15 cellular contexts compared by ENCODE assay signal in the genomic region with DNA sequence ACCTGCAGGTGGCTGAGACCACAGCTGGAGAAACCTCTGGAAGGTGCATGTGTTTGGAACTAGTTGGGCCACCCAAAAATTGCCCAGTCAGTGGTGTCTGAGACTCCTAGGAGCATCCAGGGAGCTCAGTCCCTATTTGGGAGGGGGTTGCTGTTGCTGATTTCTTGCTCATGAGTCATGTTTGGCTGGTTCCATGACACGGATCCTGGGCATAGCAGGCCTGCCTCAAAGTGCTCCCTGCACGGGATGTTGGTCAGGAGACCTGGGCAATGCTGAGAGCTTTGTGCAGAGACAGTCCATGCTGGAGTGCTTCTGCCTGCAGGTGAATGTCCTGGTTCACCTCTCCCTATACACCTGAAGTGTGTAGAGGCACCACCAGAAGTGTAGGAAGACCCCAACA.
"Had no signal": no experiment of that assay in that cellular context is flagged by ENCODE, and none has a peak within 500 bp of the region (broad histone marks: within the 10 kb centered on the region; RNA-seq: fewer than 3 reads in every experiment).

No MANE protein-coding gene starts in this region.

- H3K4me3 ChIP-seq: esophagus squamous epithelium, heart right ventricle had no signal

- ATAC-seq: foreskin keratinocyte, heart right ventricle had no signal

- DNase-seq: activated CD4-positive, alpha-beta T cell treated with anti-CD3 and anti-CD28 coated beads, Interleukin-2, amount 50 U/mL, for 4 hours; activated naive CD4-positive, alpha-beta T cell treated with anti-CD3 and anti-CD28 coated beads, Interleukin-2, amount 50 U/mL, for 16 hours; activated T-cell treated with anti-CD3 and anti-CD28 coated beads, Interleukin-2, amount 50 U/mL, for 1 hour; amniotic stem cell; esophagus squamous epithelium; foreskin keratinocyte; heart right ventricle; retina; small intestine; stimulated activated CD4-positive, alpha-beta T cell treated with anti-CD3 and anti-CD28 coated beads, Interleukin-1b, Interleukin-23, amount 100 ng/mL, for 48 hours; stimulated activated naive B cell treated with anti-CD40 and anti-IgM and Interleukin-4, amounts not matched to agents 10 μg/mL and 1 μg/mL and 100 μg/mL, for 72 hours; substantia nigra; trophoblast cell had no signal

- H3K4me1 Mint-ChIP-seq: stimulated activated naive B cell treated with anti-CD40 and anti-IgM and Interleukin-4, amounts not matched to agents 10 μg/mL and 1 μg/mL and 100 μg/mL, for 72 hours had no signal

- H3K9ac ChIP-seq: parathyroid adenoma had no signal

- H3K4me1 ChIP-seq: parathyroid adenoma had no signal

- H3K9me3 Mint-ChIP-seq: neural crest cell had no signal

- H3K9me3 ChIP-seq: esophagus squamous epithelium had no signal

- H3K36me3 ChIP-seq: esophagus squamous epithelium, heart right ventricle had no signal

- H2AFZ ChIP-seq: parathyroid adenoma had no signal

- H3K4me3 Mint-ChIP-seq: neural crest cell; stimulated activated naive B cell treated with anti-CD40 and anti-IgM and Interleukin-4, amounts not matched to agents 10 μg/mL and 1 μg/mL and 100 μg/mL, for 72 hours had no signal

- H3K27me3 Mint-ChIP-seq: stimulated activated naive B cell treated with anti-CD40 and anti-IgM and Interleukin-4, amounts not matched to agents 10 μg/mL and 1 μg/mL and 100 μg/mL, for 72 hours had no signal

- H3K36me3 Mint-ChIP-seq: stimulated activated naive B cell treated with anti-CD40 and anti-IgM and Interleukin-4, amounts not matched to agents 10 μg/mL and 1 μg/mL and 100 μg/mL, for 72 hours had no signal

- H3K27me3 ChIP-seq: foreskin keratinocyte had no signal

- H3K27ac Mint-ChIP-seq: stimulated activated naive B cell treated with anti-CD40 and anti-IgM and Interleukin-4, amounts not matched to agents 10 μg/mL and 1 μg/mL and 100 μg/mL, for 72 hours had no signal

- H3K27ac ChIP-seq: esophagus squamous epithelium, foreskin keratinocyte, heart right ventricle, parathyroid adenoma had no signal
